ENCODE assay signal across 1 cellular context in the genomic region with DNA sequence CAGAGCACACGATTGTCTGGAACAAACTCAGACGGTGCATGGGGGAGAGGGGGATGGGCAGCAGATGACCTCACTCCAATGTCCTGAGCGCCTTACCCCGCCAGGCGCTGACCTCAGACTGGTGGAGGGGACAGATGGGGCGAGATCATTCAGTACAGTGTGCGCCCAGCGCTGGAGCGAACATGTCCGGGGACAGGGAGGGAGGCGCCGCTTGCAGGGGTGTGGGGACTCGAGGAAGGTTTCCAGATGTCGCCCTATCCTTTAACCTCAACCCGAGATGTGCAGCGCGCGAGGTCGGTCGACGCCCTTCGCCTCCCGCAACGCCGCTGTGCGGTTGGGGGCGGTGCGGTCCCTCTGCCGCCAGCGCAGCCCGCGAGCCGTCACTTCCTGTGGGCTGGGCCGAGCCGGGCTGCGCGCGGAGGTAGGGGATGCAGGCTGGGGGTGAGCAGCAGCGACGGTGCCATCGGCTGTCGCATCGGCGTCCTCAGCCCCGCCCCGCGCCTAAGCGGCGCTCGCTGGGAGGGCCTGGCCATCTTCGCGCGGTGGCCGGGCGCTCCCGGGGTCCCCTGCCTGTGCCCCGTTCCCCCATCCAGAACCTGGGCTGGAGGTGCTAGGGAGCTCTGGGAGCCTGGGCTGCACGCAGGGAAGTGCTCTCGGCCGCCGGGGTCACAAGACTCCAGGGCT.
TF ChIP-seq lines count a peak whose summit lies in the region.

No MANE protein-coding gene starts in this region.

TF ChIP-seq in HepG2, 621 proteins besides CTCF, POLR2A, EP300 and RAD21 (continued from another document and continues in another):
- TF ChIP-seq, protein P1, sequence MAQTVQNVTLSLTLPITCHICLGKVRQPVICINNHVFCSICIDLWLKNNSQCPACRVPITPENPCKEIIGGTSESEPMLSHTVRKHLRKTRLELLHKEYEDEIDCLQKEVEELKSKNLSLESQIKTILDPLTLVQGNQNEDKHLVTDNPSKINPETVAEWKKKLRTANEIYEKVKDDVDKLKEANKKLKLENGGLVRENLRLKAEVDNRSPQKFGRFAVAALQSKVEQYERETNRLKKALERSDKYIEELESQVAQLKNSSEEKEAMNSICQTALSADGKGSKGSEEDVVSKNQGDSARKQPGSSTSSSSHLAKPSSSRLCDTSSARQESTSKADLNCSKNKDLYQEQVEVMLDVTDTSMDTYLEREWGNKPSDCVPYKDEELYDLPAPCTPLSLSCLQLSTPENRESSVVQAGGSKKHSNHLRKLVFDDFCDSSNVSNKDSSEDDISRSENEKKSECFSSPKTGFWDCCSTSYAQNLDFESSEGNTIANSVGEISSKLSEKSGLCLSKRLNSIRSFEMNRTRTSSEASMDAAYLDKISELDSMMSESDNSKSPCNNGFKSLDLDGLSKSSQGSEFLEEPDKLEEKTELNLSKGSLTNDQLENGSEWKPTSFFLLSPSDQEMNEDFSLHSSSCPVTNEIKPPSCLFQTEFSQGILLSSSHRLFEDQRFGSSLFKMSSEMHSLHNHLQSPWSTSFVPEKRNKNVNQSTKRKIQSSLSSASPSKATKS (CRISPR knock-in tag; IDR thresholded peaks at IDR 0.05): 0 out of 2 replicates have a peak, but pooled peaks have one; percentile 87
- TF ChIP-seq TBP (CRISPR knock-in tag; IDR thresholded peaks at IDR 0.05) (no peak), ZNF253 (CRISPR knock-in tag; IDR thresholded peaks at IDR 0.05; ENCODE audit: borderline replicate concordance) (peak; percentile 79; the same call in 1 of the 2 replicates), GTF2F1 (IDR thresholded peaks at IDR 0.05; ENCODE audit: low read length) (no peak), SIN3A (IDR thresholded peaks at IDR 0.05; ENCODE audit: borderline replicate concordance, low read depth, low read length) (peak; percentile 69; the same call in 1 of the 2 replicates), ZNF383 (CRISPR knock-in tag; IDR thresholded peaks at IDR 0.05; ENCODE audit: borderline replicate concordance) (peak; percentile 97; the same call in 1 of the 2 replicates), GRHL1 (CRISPR knock-in tag; conservative IDR thresholded peaks at IDR 0.05) (no peak), ZNF225 (CRISPR knock-in tag; IDR thresholded peaks at IDR 0.05) (0 out of 2 replicates have a peak, but pooled peaks have one; percentile 77), ZMYM4 (CRISPR knock-in tag; IDR thresholded peaks at IDR 0.05) (peak; percentile 90), MXD1 (CRISPR knock-in tag; IDR thresholded peaks at IDR 0.05) (peak; percentile 89), HDAC2 (CRISPR knock-in tag; IDR thresholded peaks at IDR 0.05) (peak; percentile 50), SMARCE1 (IDR thresholded peaks at IDR 0.05; ENCODE audit: borderline replicate concordance) (no peak), RFXAP (CRISPR knock-in tag; IDR thresholded peaks at IDR 0.05; ENCODE audit: borderline replicate concordance) (peak; percentile 80; the same call in 1 of the 2 replicates), KAT8 (CRISPR knock-in tag; IDR thresholded peaks at IDR 0.05) (peak; percentile 87), ARID4A (CRISPR knock-in tag; IDR thresholded peaks at IDR 0.05; ENCODE audit: borderline replicate concordance) (peak; percentile 97), ZSCAN30 (CRISPR knock-in tag; IDR thresholded peaks at IDR 0.05) (peak; percentile 69; the same call in 1 of the 2 replicates), ZFP1 (CRISPR knock-in tag; IDR thresholded peaks at IDR 0.05) (0 out of 2 replicates have a peak, but pooled peaks have one; percentile 54), ZNF468 (CRISPR knock-in tag; IDR thresholded peaks at IDR 0.05) (no peak), GTF3A (CRISPR knock-in tag; conservative IDR thresholded peaks at IDR 0.05) (0 out of 2 replicates have a peak, but pooled peaks have one; percentile 16), ZNF713 (CRISPR knock-in tag; IDR thresholded peaks at IDR 0.05) (peak; percentile 99), ZNF777 (CRISPR knock-in tag; IDR thresholded peaks at IDR 0.05) (peak; percentile 77; the same call in 1 of the 2 replicates), TP53 (CRISPR knock-in tag; conservative IDR thresholded peaks at IDR 0.05) (peak; percentile 85; the same call in 1 of the 2 replicates), KMT2A (CRISPR knock-in tag; IDR thresholded peaks at IDR 0.05) (peak; percentile 86; the same call in 1 of the 2 replicates), ZNF619 (CRISPR knock-in tag; IDR thresholded peaks at IDR 0.05) (peak; percentile 98), PTBP1 (IDR thresholded peaks at IDR 0.05; ENCODE audit: low read depth, low read length, poor library complexity, severe bottlenecking) (peak; percentile 37), CBX2 (IDR thresholded peaks at IDR 0.05; ENCODE audit: low read depth, low read length) (no peak), CBX2 (CRISPR knock-in tag; IDR thresholded peaks at IDR 0.05; ENCODE audit: low read depth) (no peak; the same call in 1 of the 2 replicates), NCOR1 (IDR thresholded peaks at IDR 0.05; ENCODE audit: borderline replicate concordance, low read length) (no peak), RNF2 (conservative IDR thresholded peaks at IDR 0.05; ENCODE audit: low read depth) (peak; percentile 88; the same call in 1 of the 2 replicates), TSC22D2 (CRISPR knock-in tag; IDR thresholded peaks at IDR 0.05; ENCODE audit: borderline replicate concordance) (peak; percentile 83; the same call in 1 of the 2 replicates)
- TF ChIP-seq, protein P2, sequence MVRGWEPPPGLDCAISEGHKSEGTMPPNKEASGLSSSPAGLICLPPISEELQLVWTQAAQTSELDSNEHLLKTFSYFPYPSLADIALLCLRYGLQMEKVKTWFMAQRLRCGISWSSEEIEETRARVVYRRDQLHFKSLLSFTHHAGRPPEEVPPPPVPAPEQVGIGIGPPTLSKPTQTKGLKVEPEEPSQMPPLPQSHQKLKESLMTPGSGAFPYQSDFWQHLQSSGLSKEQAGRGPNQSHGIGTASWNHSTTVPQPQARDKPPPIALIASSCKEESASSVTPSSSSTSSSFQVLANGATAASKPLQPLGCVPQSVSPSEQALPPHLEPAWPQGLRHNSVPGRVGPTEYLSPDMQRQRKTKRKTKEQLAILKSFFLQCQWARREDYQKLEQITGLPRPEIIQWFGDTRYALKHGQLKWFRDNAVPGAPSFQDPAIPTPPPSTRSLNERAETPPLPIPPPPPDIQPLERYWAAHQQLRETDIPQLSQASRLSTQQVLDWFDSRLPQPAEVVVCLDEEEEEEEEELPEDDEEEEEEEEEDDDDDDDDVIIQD (CRISPR knock-in tag; IDR thresholded peaks at IDR 0.05; ENCODE audit: low read depth): peak; percentile 21; the same call in 1 of the 2 replicates
- TF ChIP-seq, protein P3, sequence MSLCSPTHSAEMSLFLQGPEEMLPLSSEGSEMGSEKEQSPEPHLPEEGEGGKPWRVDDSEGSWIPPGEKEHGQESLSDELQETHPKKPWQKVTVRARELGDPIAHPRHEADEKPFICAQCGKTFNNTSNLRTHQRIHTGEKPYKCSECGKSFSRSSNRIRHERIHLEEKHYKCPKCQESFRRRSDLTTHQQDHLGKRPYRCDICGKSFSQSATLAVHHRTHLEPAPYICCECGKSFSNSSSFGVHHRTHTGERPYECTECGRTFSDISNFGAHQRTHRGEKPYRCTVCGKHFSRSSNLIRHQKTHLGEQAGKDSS (CRISPR knock-in tag; IDR thresholded peaks at IDR 0.05; ENCODE audit: borderline replicate concordance, low read depth): peak; percentile 96
- TF ChIP-seq, protein P4, sequence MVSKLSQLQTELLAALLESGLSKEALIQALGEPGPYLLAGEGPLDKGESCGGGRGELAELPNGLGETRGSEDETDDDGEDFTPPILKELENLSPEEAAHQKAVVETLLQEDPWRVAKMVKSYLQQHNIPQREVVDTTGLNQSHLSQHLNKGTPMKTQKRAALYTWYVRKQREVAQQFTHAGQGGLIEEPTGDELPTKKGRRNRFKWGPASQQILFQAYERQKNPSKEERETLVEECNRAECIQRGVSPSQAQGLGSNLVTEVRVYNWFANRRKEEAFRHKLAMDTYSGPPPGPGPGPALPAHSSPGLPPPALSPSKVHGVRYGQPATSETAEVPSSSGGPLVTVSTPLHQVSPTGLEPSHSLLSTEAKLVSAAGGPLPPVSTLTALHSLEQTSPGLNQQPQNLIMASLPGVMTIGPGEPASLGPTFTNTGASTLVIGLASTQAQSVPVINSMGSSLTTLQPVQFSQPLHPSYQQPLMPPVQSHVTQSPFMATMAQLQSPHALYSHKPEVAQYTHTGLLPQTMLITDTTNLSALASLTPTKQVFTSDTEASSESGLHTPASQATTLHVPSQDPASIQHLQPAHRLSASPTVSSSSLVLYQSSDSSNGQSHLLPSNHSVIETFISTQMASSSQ (IDR thresholded peaks at IDR 0.05; ENCODE audit: low read depth): no peak
- TF ChIP-seq, protein P4 (CRISPR knock-in tag; IDR thresholded peaks at IDR 0.05; ENCODE audit: borderline replicate concordance): peak; percentile 78
- TF ChIP-seq, protein P5, sequence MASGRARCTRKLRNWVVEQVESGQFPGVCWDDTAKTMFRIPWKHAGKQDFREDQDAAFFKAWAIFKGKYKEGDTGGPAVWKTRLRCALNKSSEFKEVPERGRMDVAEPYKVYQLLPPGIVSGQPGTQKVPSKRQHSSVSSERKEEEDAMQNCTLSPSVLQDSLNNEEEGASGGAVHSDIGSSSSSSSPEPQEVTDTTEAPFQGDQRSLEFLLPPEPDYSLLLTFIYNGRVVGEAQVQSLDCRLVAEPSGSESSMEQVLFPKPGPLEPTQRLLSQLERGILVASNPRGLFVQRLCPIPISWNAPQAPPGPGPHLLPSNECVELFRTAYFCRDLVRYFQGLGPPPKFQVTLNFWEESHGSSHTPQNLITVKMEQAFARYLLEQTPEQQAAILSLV (CRISPR knock-in tag; IDR thresholded peaks at IDR 0.05; ENCODE audit: borderline replicate concordance): peak; percentile 91
